ENCODE assay signal across 8 cellular contexts in genomic region chr17:75854111-75854748, GRCh38. TPM values are rescaled to one million over a fixed set of nuclear protein-coding genes. Genes with fewer than 3 reads are reported as not detected.
DNase-seq lines count a peak whose midpoint lies in the region; FAIRE-seq and TF ChIP-seq lines count a peak whose summit lies in the region.

No MANE protein-coding gene starts in this region.

- H3K4me3 ChIP-seq in GM12864 (ENCODE audit: low read depth, low read length): peak overlapping the region; percentile 58
- H3K4me3 ChIP-seq in SU-DHL-6 (ENCODE audit: insufficient read depth, low read length, poor library complexity, severe bottlenecking): peak overlapping the region; percentile 65
- peak overlapping the region; percentile 76 to 79 for H3K4me3 ChIP-seq in right atrium auricular region
- peak overlapping the region; percentile 79 to 86 (median 82) for H3K4me3 ChIP-seq in skeletal muscle tissue (ENCODE audit: low read length in 3 of 3)

- TF ChIP-seq CTCF in GM12864 (IDR thresholded peaks at IDR 0.05; ENCODE audit: low read depth, low read length, missing control alignments) (no peak), SU-DHL-6 (IDR thresholded peaks at IDR 0.05; ENCODE audit: insufficient read depth, low read length, poor library complexity, severe bottlenecking) (no peak), right atrium auricular region (IDR thresholded peaks at IDR 0.05) (no peak), D721Med (IDR thresholded peaks at IDR 0.05; ENCODE audit: insufficient read depth, missing control alignments) (no peak)

- H3K79me2 ChIP-seq in SU-DHL-6 (ENCODE audit: insufficient read depth, low read length): peaks cover 11% of the 10 kb centered on the region; the same call in 1 of the 2 replicates

- peaks cover 0 to 60% of the 10 kb centered on the region in 2 donors for H3K4me1 ChIP-seq in right atrium auricular region
- H3K4me1 ChIP-seq in skeletal muscle tissue (ENCODE audit: control insufficient read depth in 3 of 3, insufficient read depth in 3 of 3, low read length in 3 of 3): peaks cover 45 to 53% (median 45%) of the 10 kb centered on the region in 3 donors

- DNase-seq in GM12864 (ENCODE audit: low read depth): no peak
- no peak for DNase-seq in right atrium auricular region (ENCODE audit: low spot score)
- no peak for DNase-seq in D721Med (ENCODE audit: insufficient read length, low spot score)
- no peak for DNase-seq in GM19239 (ENCODE audit: insufficient read length, low spot score)
- DNase-seq in DMS153 (lab: John Stamatoyannopoulos, UW): no peak
- DNase-seq in ureter (ENCODE audit: low spot score): no peak

- H3K9me3 ChIP-seq in SU-DHL-6 (ENCODE audit: insufficient read depth, low read length) (no peaks in the 10 kb centered on the region), right atrium auricular region (no peaks in the 10 kb centered on the region), skeletal muscle tissue (ENCODE audit: control insufficient read depth in 3 of 3, low read length in 3 of 3) (no peaks in the 10 kb centered on the region)

- no peaks in the 10 kb centered on the region for H3K9me2 ChIP-seq in SU-DHL-6 (replicated peaks; ENCODE audit: insufficient read depth, low read length)

- H3K27ac ChIP-seq in SU-DHL-6 (ENCODE audit: low read depth, low read length) (no peak overlapping the region), right atrium auricular region (peak overlapping the region; percentile 92 to 97), skeletal muscle tissue (ENCODE audit: low read depth, low read length) (peak overlapping the region; percentile 98)

- peaks cover 16% of the 10 kb centered on the region for H3F3A ChIP-seq in SU-DHL-6 (ENCODE audit: insufficient read depth)

- peak overlapping the region; percentile 79 for H3K4me2 ChIP-seq in SU-DHL-6 (ENCODE audit: low read depth, low read length, poor library complexity, severe bottlenecking)

- H3K36me3 ChIP-seq in SU-DHL-6 (ENCODE audit: low read length): no peaks in the 10 kb centered on the region
- H3K36me3 ChIP-seq in right atrium auricular region: peaks cover 25% of the 10 kb centered on the region
- peaks cover 19 to 21% (median 20%) of the 10 kb centered on the region in 3 donors for H3K36me3 ChIP-seq in skeletal muscle tissue (ENCODE audit: control insufficient read depth in 3 of 3, insufficient read depth in 3 of 3, low read length in 3 of 3)

- H3K27me3 ChIP-seq in SU-DHL-6 (ENCODE audit: low read length) (no peaks in the 10 kb centered on the region), right atrium auricular region (no peaks in the 10 kb centered on the region), skeletal muscle tissue (ENCODE audit: control insufficient read depth in 3 of 3, insufficient read depth in 3 of 3, low read length in 3 of 3) (no peaks in the 10 kb centered on the region)

- H4K20me1 ChIP-seq in SU-DHL-6 (ENCODE audit: low read depth, low read length): no peaks in the 10 kb centered on the region

- H2AFZ ChIP-seq in SU-DHL-6 (ENCODE audit: low read depth, low read length, severe bottlenecking): no peak overlapping the region

- H3K9ac ChIP-seq in SU-DHL-6 (ENCODE audit: low read length): peak overlapping the region; percentile 58
- peak overlapping the region; percentile 77 to 88 (median 86) for H3K9ac ChIP-seq in skeletal muscle tissue (ENCODE audit: low read depth in 1 of 3, low read length in 3 of 3)

- FAIRE-seq in D721Med (lab: Jason Lieb, UNC): no peak
- no peak for FAIRE-seq in GM19239 (lab: Jason Lieb, UNC)

RNA-seq across cellular contexts. Expression of gene WBP2, which starts 0.9 kb away (rescaled TPM):
- total RNA-seq in right atrium auricular region (100 to 1,000 TPM in 1 of 2 donors, 10 to 100 TPM in 1; 100.0 to 163 TPM), skeletal muscle tissue (17.7 TPM), ureter (104 TPM)

RNA-seq across cellular contexts. Expression of gene UNC13D, which starts 10.0 kb away (rescaled TPM):
- 10 to 100 TPM; 11.1 to 25.9 TPM for total RNA-seq in right atrium auricular region
- total RNA-seq in skeletal muscle tissue: 1.6 TPM
- total RNA-seq in ureter: 75.3 TPM

RNA-seq across cellular contexts. Expression of gene TRIM47, which starts 24.2 kb away (rescaled TPM):
- total RNA-seq in right atrium auricular region: 10 to 100 TPM; 16.8 to 24.8 TPM
- total RNA-seq in skeletal muscle tissue: 23.5 TPM
- total RNA-seq in ureter: 44.9 TPM

RNA-seq across cellular contexts. Expression of gene TRIM65, which starts 42.5 kb away (rescaled TPM):
- 1 to 10 TPM; 7.0 to 9.8 TPM for total RNA-seq in right atrium auricular region
- total RNA-seq in skeletal muscle tissue: 20.4 TPM
- 16.2 TPM for total RNA-seq in ureter

RNA-seq across cellular contexts. Expression of gene MRPL38, which starts 50.5 kb away (rescaled TPM):
- 10 to 100 TPM; 27.2 to 36.4 TPM for total RNA-seq in right atrium auricular region
- 32.9 TPM for total RNA-seq in skeletal muscle tissue
- 101 TPM for total RNA-seq in ureter
